ENCODE assay signal across 29 cellular contexts in the genomic region with DNA sequence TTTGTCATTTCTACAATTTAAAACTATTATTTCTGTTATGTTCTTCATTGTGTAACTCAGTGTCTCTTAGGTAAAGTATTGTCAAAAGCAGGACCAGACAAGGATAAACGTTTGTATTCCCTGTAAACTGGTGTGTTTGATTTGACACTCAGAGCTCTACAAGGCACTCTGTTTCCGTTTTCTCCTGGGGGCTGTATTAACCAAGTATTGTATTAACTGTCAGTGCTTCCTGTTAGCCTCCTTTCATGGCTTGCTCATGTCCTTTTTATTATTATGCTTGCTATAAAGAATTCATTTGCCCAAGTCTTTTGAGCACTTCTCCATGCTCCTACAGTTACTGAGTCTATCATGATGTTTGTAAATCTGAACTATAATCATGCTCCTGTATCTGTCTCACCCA.
DNase-seq lines count a peak whose midpoint lies in the region; ATAC-seq and TF ChIP-seq lines count a peak whose summit lies in the region.
"Had no signal": no experiment of that assay in that cellular context is flagged by ENCODE, and none has a peak within 500 bp of the region (broad histone marks: within the 10 kb centered on the region; RNA-seq: fewer than 3 reads in every experiment).

No MANE protein-coding gene starts in this region.

- H3K4me1 Mint-ChIP-seq in HFFc6 (ENCODE audit: low read depth) = peaks cover 53% of the 10 kb centered on the region
- H3K4me1 Mint-ChIP-seq: activated CD8-positive, alpha-beta memory T cell treated with anti-CD3 and anti-CD28 coated beads, Interleukin-2, amount 10 ng/mL, durations not matched to agents 7 days and 5 days had no signal

- no peak for TF ChIP-seq CTCF in A673 (conservative IDR thresholded peaks at IDR 0.05; ENCODE audit: low read depth, low read length)
- TF ChIP-seq CTCF in HFFc6 (IDR thresholded peaks at IDR 0.05) = no peak
- TF ChIP-seq CTCF in SK-N-SH (IDR thresholded peaks at IDR 0.05) = no peak
- no peak for TF ChIP-seq CTCF in gastrocnemius medialis (IDR thresholded peaks at IDR 0.05 in 4 of 5, conservative IDR thresholded peaks at IDR 0.05 in 1 of 5)

- no peaks in the 10 kb centered on the region for H3K27me3 Mint-ChIP-seq in HFFc6 (ENCODE audit: insufficient read depth)

- no peaks in the 10 kb centered on the region for H3K79me2 ChIP-seq in SK-N-SH (ENCODE audit: insufficient read depth)

- no peaks in the 10 kb centered on the region for H3K9me3 Mint-ChIP-seq in HFFc6
- H3K9me3 Mint-ChIP-seq: activated naive CD4-positive, alpha-beta T cell treated with anti-CD3 and anti-CD28 coated beads for 36 hours; activated T-cell treated with anti-CD3 and anti-CD28 coated beads, Interleukin-2, amount 50 U/mL, for 72 hours had no signal

- POLR2A ChIA-PET in A673 (lab: Charles Lee; ENCODE audit: low non-redundant PET) = no interaction called here
- POLR2A ChIA-PET in SK-N-SH (lab: Yijun Ruan, JAX) = no interaction called here

- no peak for TF ChIP-seq EP300 in SK-N-SH (IDR thresholded peaks at IDR 0.05; ENCODE audit: borderline replicate concordance in 1 of 2, low read depth in 1 of 2, low read length in 1 of 2)

- H3K27ac ChIP-seq in A673 (ENCODE audit: low read depth, low read length, poor library complexity, severe bottlenecking) (peak overlapping the region; percentile 33), SK-N-SH (ENCODE audit: low read depth in 2 of 2, low read length in 1 of 2) (peak overlapping the region in 1 of 2 experiments; percentile 87; a peak in 2 of 4 replicates), gastrocnemius medialis (no peak overlapping the region)
- H3K27ac ChIP-seq: A549, breast epithelium, esophagus muscularis mucosa, gastroesophageal sphincter, left lung, skin epidermis had no signal

- intact Hi-C loops in A673 (cut with micrococcal nuclease; ENCODE audit: unreplicated experiment) (no loop called here), gastrocnemius medialis (cut with DNase I; ENCODE audit: low total_unique reads) (no loop called here)

- peaks cover 16% of the 10 kb centered on the region for H3K4me1 ChIP-seq in A673 (ENCODE audit: insufficient read depth, low read length, poor library complexity, severe bottlenecking)
- peaks cover 10 to 26% of the 10 kb centered on the region in 2 experiments for H3K4me1 ChIP-seq in SK-N-SH (ENCODE audit: control insufficient read depth in 1 of 2, insufficient read depth in 2 of 2, low read depth in 1 of 2, low read length in 1 of 2)
- H3K4me1 ChIP-seq in gastrocnemius medialis = no peaks in the 10 kb centered on the region
- H3K4me1 ChIP-seq: A549, breast epithelium, esophagus muscularis mucosa, gastroesophageal sphincter, left lung had no signal

- CTCF ChIA-PET in A673 (lab: Charles Lee) = no interaction called here
- CTCF ChIA-PET in SK-N-SH (lab: Yijun Ruan, JAX) = no interaction called here

- WGBS in SK-N-SH (ENCODE audit: low lambda C conversion rate) = 33% methylated on average over 2 of the region's 2 CpGs

- H4K20me1 ChIP-seq in SK-N-SH (ENCODE audit: insufficient read depth) = no peaks in the 10 kb centered on the region

- peak overlapping the region; percentile 12 for H3K4me2 ChIP-seq in SK-N-SH
- H3K4me2 ChIP-seq: A549 had no signal

- H3K4me3 ChIP-seq in A673 (ENCODE audit: low read depth, low read length, poor library complexity, severe bottlenecking) (no peak overlapping the region), SK-N-SH (ENCODE audit: low read depth in 2 of 2, low read length in 1 of 2) (no peak overlapping the region), gastrocnemius medialis (no peak overlapping the region)
- H3K4me3 ChIP-seq: A549, breast epithelium, esophagus muscularis mucosa, gastroesophageal sphincter, left lung, skin epidermis had no signal

- no peak for TF ChIP-seq POLR2A in gastrocnemius medialis (IDR thresholded peaks at IDR 0.05)

- BruUV-seq in A673 (replicated peaks; lab: Mats Ljungman, UMichigan) = no TSS peak

- no peaks in the 10 kb centered on the region for H3K36me3 ChIP-seq in A673 (ENCODE audit: insufficient read depth, low read length, poor library complexity, severe bottlenecking)
- H3K36me3 ChIP-seq in SK-N-SH (replicated peaks in 1 of 2; ENCODE audit: control insufficient read depth in 1 of 2, insufficient read depth in 2 of 2, low read length in 1 of 2) = no peaks in the 10 kb centered on the region
- H3K36me3 ChIP-seq in gastrocnemius medialis = no peaks in the 10 kb centered on the region
- H3K36me3 ChIP-seq: BE2C, breast epithelium, esophagus muscularis mucosa, gastroesophageal sphincter, left lung had no signal

- peak overlapping the region; percentile 85 for H3K27ac Mint-ChIP-seq in HFFc6
- H3K27ac Mint-ChIP-seq: activated CD8-positive, alpha-beta memory T cell treated with anti-CD3 and anti-CD28 coated beads, Interleukin-2, amount 10 ng/mL, durations not matched to agents 7 days and 5 days; activated naive CD4-positive, alpha-beta T cell treated with anti-CD3 and anti-CD28 coated beads for 36 hours; activated T-cell treated with anti-CD3 and anti-CD28 coated beads, Interleukin-2, amount 50 U/mL, for 72 hours; WTC11 had no signal

- H3K36me3 Mint-ChIP-seq in HFFc6 (ENCODE audit: low read depth) = no peaks in the 10 kb centered on the region
- H3K36me3 Mint-ChIP-seq: activated CD8-positive, alpha-beta memory T cell treated with anti-CD3 and anti-CD28 coated beads, Interleukin-2, amount 10 ng/mL, durations not matched to agents 7 days and 5 days; WTC11 had no signal

- TF ChIP-seq RAD21 in SK-N-SH (IDR thresholded peaks at IDR 0.05; ENCODE audit: low read length) = no peak

- peak overlapping the region; percentile 20; the same call in 1 of the 2 replicates for H3K9ac ChIP-seq in SK-N-SH

- no peaks in the 10 kb centered on the region for H3K27me3 ChIP-seq in A673 (replicated peaks; ENCODE audit: insufficient read depth, low read depth, low read length, poor library complexity)
- no peaks in the 10 kb centered on the region for H3K27me3 ChIP-seq in SK-N-SH (ENCODE audit: insufficient read depth)
- no peaks in the 10 kb centered on the region for H3K27me3 ChIP-seq in gastrocnemius medialis
- H3K27me3 ChIP-seq: BE2C, breast epithelium, esophagus muscularis mucosa, gastroesophageal sphincter, left lung had no signal

- ATAC-seq in GM18511 (IDR thresholded peaks at IDR 0.05; ENCODE audit: unreplicated experiment) (peak; percentile 17), gastrocnemius medialis (no peak)
- ATAC-seq: A549; activated CD8-positive, alpha-beta memory T cell treated with anti-CD3 and anti-CD28 coated beads, Interleukin-2, amount 10 ng/mL, durations not matched to agents 7 days and 5 days; gastroesophageal sphincter; HCT116; left lung; WTC11 had no signal

- in situ Hi-C loops in gastrocnemius medialis (cut with MboI; ENCODE audit: low sequenced_read_pairs in 4 of 4) = no loop called here

- DNase-seq in A673 (ENCODE audit: low spot score) (peak; percentile 83), HFFc6 (no peak), SK-N-SH (no peak), DMS114 treated with DMSO at 0.1 percent for 48 hours (lab: John Stamatoyannopoulos, UW; ENCODE audit: unreplicated experiment) (no peak), COR-L47 (lab: John Stamatoyannopoulos, UW) (no peak), A172 (ENCODE audit: low spot score) (no peak), gastrocnemius medialis (no peak)
- DNase-seq: activated CD4-positive, alpha-beta T cell treated with anti-CD3 and anti-CD28 coated beads, Interleukin-2, amount 50 U/mL, for 1 hour; activated CD8-positive, alpha-beta memory T cell treated with anti-CD3 and anti-CD28 coated beads, Interleukin-2, amount 10 ng/mL, durations not matched to agents 7 days and 5 days; activated naive CD4-positive, alpha-beta T cell treated with anti-CD3 and anti-CD28 coated beads for 36 hours; activated T-cell treated with anti-CD3 and anti-CD28 coated beads, Interleukin-2, amount 50 U/mL, for 72 hours; BE2C; hippocampal formation; KG1; left lung; NCI-H1436 treated with DMSO at 0.1 percent for 48 hours; NCI-H526 treated with DMSO at 0.1 percent for 48 hours; occipital lobe; stimulated activated CD4-positive, alpha-beta T cell treated with anti-CD3 and anti-CD28 coated beads, Interleukin-1b, Interleukin-23, amount 100 ng/mL, for 48 hours; substantia nigra; T1000 had no signal

- peak overlapping the region; percentile 73 for H3K4me3 Mint-ChIP-seq in HFFc6
- H3K4me3 Mint-ChIP-seq: activated CD8-positive, alpha-beta memory T cell treated with anti-CD3 and anti-CD28 coated beads, Interleukin-2, amount 10 ng/mL, durations not matched to agents 7 days and 5 days; activated naive CD4-positive, alpha-beta T cell treated with anti-CD3 and anti-CD28 coated beads for 36 hours; activated T-cell treated with anti-CD3 and anti-CD28 coated beads, Interleukin-2, amount 50 U/mL, for 72 hours; WTC11 had no signal

- H3K9me3 ChIP-seq in A673 (ENCODE audit: low read depth, low read length, poor library complexity, severe bottlenecking) (no peaks in the 10 kb centered on the region), SK-N-SH (no peaks in the 10 kb centered on the region), gastrocnemius medialis (no peaks in the 10 kb centered on the region)
- H3K9me3 ChIP-seq: A549, BE2C, breast epithelium, esophagus muscularis mucosa, gastroesophageal sphincter, left lung had no signal

- H3F3A ChIP-seq in SK-N-SH (replicated peaks; ENCODE audit: insufficient read depth) = peaks cover 17% of the 10 kb centered on the region

- H3K9me2 ChIP-seq in SK-N-SH = no peaks in the 10 kb centered on the region

- peak overlapping the region; percentile 17; the same call in 1 of the 2 replicates for H2AFZ ChIP-seq in SK-N-SH (ENCODE audit: low read depth)

TF ChIP-seq in SK-N-SH, 30 proteins besides CTCF, POLR2A, EP300 and RAD21:
- TF ChIP-seq TEAD4 (IDR thresholded peaks at IDR 0.05; ENCODE audit: borderline replicate concordance, insufficient read depth) = no peak
- no peak for TF ChIP-seq GABPA (IDR thresholded peaks at IDR 0.05; ENCODE audit: low read depth)
